In the genomic region with DNA sequence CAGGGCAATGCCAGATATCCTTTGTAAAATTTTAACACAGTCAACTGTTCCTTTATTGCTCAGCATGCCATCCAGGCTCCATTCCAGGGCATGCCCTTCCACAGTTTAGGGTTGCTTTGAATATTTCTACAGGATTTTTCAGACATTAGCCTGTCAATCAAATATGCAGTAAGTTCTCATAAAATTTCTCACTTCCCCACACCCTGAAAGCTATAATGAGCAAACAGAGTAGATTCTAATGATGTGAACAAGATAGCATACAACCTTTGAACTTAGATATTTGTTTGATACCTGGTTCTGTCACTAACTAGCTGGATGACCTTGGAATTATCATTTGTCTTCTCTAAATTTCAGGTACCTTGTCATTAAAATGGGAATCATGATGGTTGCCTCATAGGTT, we compare ENCODE assay signal across 21 cellular contexts.
DNase-seq lines count a peak whose midpoint lies in the region; ATAC-seq lines count a peak whose summit lies in the region.
"Had no signal": no experiment of that assay in that cellular context is flagged by ENCODE, and none has a peak within 500 bp of the region (broad histone marks: within the 10 kb centered on the region; RNA-seq: fewer than 3 reads in every experiment).

No MANE protein-coding gene starts in this region.

- H3K36me3 ChIP-seq in naive thymus-derived CD4-positive, alpha-beta T cell (ENCODE audit: control insufficient read depth in 2 of 3, insufficient read depth in 3 of 3, low read length in 3 of 3): no peaks in the 10 kb centered on the region

- CTCF ChIA-PET in naive thymus-derived CD4-positive, alpha-beta T cell (lab: Charles Lee): no interaction called here

- H3K27ac ChIP-seq in naive thymus-derived CD4-positive, alpha-beta T cell (ENCODE audit: low read depth, low read length): no peak overlapping the region
- H3K27ac ChIP-seq: BLaER1, RWPE1 had no signal

- H3K4me1 ChIP-seq in naive thymus-derived CD4-positive, alpha-beta T cell (ENCODE audit: control insufficient read depth in 2 of 2, insufficient read depth in 2 of 2, low read length in 2 of 2): no peaks in the 10 kb centered on the region
- H3K4me1 ChIP-seq: BLaER1 had no signal

- H3K9me3 Mint-ChIP-seq in naive thymus-derived CD4-positive, alpha-beta T cell: peaks cover 0 to 11% (median 0%) of the 10 kb centered on the region in 11 donors
- H3K9me3 Mint-ChIP-seq: T-helper 1 cell treated with Interleukin-12 subunit alpha and Interleukin-12 subunit beta and Interleukin-4 antibody, amounts not matched to agents 30 μg/mL and 1 μg/mL, for 36 hours had no signal

- no peaks in the 10 kb centered on the region for H3K9me3 ChIP-seq in naive thymus-derived CD4-positive, alpha-beta T cell (ENCODE audit: control insufficient read depth in 2 of 3, low read length in 3 of 3)
- H3K9me3 ChIP-seq: BLaER1 had no signal

- no peaks in the 10 kb centered on the region for H3K36me3 Mint-ChIP-seq in naive thymus-derived CD4-positive, alpha-beta T cell
- H3K36me3 Mint-ChIP-seq: CD8-positive, alpha-beta T cell had no signal

- no peak overlapping the region for H3K27ac Mint-ChIP-seq in naive thymus-derived CD4-positive, alpha-beta T cell
- H3K27ac Mint-ChIP-seq: CD8-positive, alpha-beta T cell; T-helper 1 cell treated with Interleukin-12 subunit alpha and Interleukin-12 subunit beta and Interleukin-4 antibody, amounts not matched to agents 30 μg/mL and 1 μg/mL, for 36 hours had no signal

- no peaks in the 10 kb centered on the region for H3K27me3 Mint-ChIP-seq in naive thymus-derived CD4-positive, alpha-beta T cell

- POLR2A ChIA-PET in naive thymus-derived CD4-positive, alpha-beta T cell (lab: Charles Lee): no interaction called here

- no peaks in the 10 kb centered on the region for H3K4me1 Mint-ChIP-seq in naive thymus-derived CD4-positive, alpha-beta T cell

- H3K4me3 Mint-ChIP-seq in naive thymus-derived CD4-positive, alpha-beta T cell: no peak overlapping the region
- H3K4me3 Mint-ChIP-seq: CD8-positive, alpha-beta T cell; T-helper 1 cell treated with Interleukin-12 subunit alpha and Interleukin-12 subunit beta and Interleukin-4 antibody, amounts not matched to agents 30 μg/mL and 1 μg/mL, for 36 hours had no signal

- no peak overlapping the region for H3K4me3 ChIP-seq in naive thymus-derived CD4-positive, alpha-beta T cell (ENCODE audit: low read length)
- H3K4me3 ChIP-seq: BLaER1, K562 had no signal

- DNase-seq in germinal center (ENCODE audit: low spot score): no peak
- no peak for DNase-seq in naive thymus-derived CD4-positive, alpha-beta T cell
- DNase-seq: CD8-positive, alpha-beta T cell; DND-41; HCEC 1CT; NCI-H1436; NCI-H2029; NCI-H2171 treated with DMSO at 0.1 percent for 48 hours; NCI-H446 treated with DMSO at 0.1 percent for 48 hours; NCI-H748 treated with DMSO at 0.1 percent for 48 hours; PC-3 had no signal

- intact Hi-C loops in naive thymus-derived CD4-positive, alpha-beta T cell (cut with micrococcal nuclease): no loop called here

- ATAC-seq in GM18520 (IDR thresholded peaks at IDR 0.05; ENCODE audit: unreplicated experiment) (peak; percentile 53), GM19467 (IDR thresholded peaks at IDR 0.05; ENCODE audit: unreplicated experiment) (peak; percentile 61), HG02678 (IDR thresholded peaks at IDR 0.05; ENCODE audit: unreplicated experiment) (peak; percentile 48), HG03354 (IDR thresholded peaks at IDR 0.05; ENCODE audit: poor library complexity, severe bottlenecking, unreplicated experiment) (peak; percentile 77), GM19351 (IDR thresholded peaks at IDR 0.05; ENCODE audit: unreplicated experiment) (no peak), HG03571 (IDR thresholded peaks at IDR 0.05; ENCODE audit: unreplicated experiment) (no peak)
- no peak for ATAC-seq in naive thymus-derived CD4-positive, alpha-beta T cell
- ATAC-seq: CD8-positive, alpha-beta T cell; K562; PC-3 had no signal

- no peaks in the 10 kb centered on the region for H3K27me3 ChIP-seq in naive thymus-derived CD4-positive, alpha-beta T cell (ENCODE audit: control insufficient read depth in 2 of 2, insufficient read depth in 2 of 2, low read length in 2 of 2)
- H3K27me3 ChIP-seq: BLaER1 had no signal

Comparison
In these comparisons a context has a peak if more than half of its experiments do, and no peak if none do; other contexts are left out.
1. ATAC-seq: peak in GM18520 (single experiment), GM19467 (single experiment), HG02678 (single experiment) and HG03354 (single experiment); none in GM19351 (single experiment), HG03571 (single experiment) and naive thymus-derived CD4-positive, alpha-beta T cell (single experiment).